13 cellular contexts compared by ENCODE assay signal in the genomic region with DNA sequence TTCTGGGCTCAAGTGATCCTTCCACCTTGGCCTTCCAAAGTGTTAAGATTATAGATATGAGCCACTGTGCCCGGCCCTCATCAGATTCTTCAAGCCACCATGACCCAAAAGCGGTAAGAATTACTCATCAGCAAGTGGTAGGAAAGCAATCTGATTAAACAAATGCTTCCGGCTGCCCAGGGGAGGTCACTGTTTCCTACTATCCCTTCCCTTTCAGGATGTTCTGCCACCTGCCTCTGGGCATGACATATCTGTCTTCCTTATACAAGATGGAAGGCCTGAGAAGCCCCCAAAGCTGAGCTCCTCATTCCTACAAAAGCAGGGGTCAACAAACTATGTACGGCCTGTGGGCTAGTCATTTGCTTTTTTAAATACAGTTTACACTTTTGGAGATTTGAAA. TPM values are rescaled to one million over a fixed set of nuclear protein-coding genes. Genes with fewer than 3 reads are reported as not detected.
DNase-seq lines count a peak whose midpoint lies in the region; ATAC-seq and TF ChIP-seq lines count a peak whose summit lies in the region.
"Had no signal": no experiment of that assay in that cellular context is flagged by ENCODE, and none has a peak within 500 bp of the region (broad histone marks: within the 10 kb centered on the region; RNA-seq: fewer than 3 reads in every experiment).

No MANE protein-coding gene starts in this region.

- ATAC-seq in right cardiac atrium (no peak), GM18870 (IDR thresholded peaks at IDR 0.05; ENCODE audit: unreplicated experiment) (no peak)

- DNase-seq in Daoy (ENCODE audit: low read depth) (peak; percentile 76), MG63 (peak; percentile 40), adipocyte (ENCODE audit: low read depth) (peak; percentile 15), mesenchymal stem cell (peak; percentile 74), right cardiac atrium (no peak), mesothelial cell of epicardium (ENCODE audit: low spot score in 2 of 2, unreplicated experiment in 2 of 2) (no peak), medulla oblongata (ENCODE audit: extremely low spot score) (no peak)
- DNase-seq: activated CD8-positive, alpha-beta memory T cell treated with anti-CD3 and anti-CD28 coated beads, Interleukin-2, amount 50 U/mL, for 48 hours; cerebellar nuclear complex; NCI-H345 had no signal

- no peak overlapping the region for H3K18ac ChIP-seq in mesenchymal stem cell (ENCODE audit: low read depth in 1 of 2, low read length in 2 of 2)

- peaks cover 5% of the 10 kb centered on the region for H3K4me1 ChIP-seq in adipocyte (ENCODE audit: control insufficient read depth, insufficient read depth, low read length)
- H3K4me1 ChIP-seq in mesenchymal stem cell (ENCODE audit: control insufficient read depth, insufficient read depth, low read depth, low read length): peaks cover 18% of the 10 kb centered on the region
- H3K4me1 ChIP-seq in right cardiac atrium (ENCODE audit: control insufficient read depth, insufficient read depth, low read length): no peaks in the 10 kb centered on the region

- no peak overlapping the region for H2BK15ac ChIP-seq in mesenchymal stem cell (ENCODE audit: low read depth, poor library complexity, severe bottlenecking)

- H3K36me3 Mint-ChIP-seq in mesothelial cell of epicardium: peaks cover 12% of the 10 kb centered on the region

- no peaks in the 10 kb centered on the region for H3K27me3 Mint-ChIP-seq in mesothelial cell of epicardium (ENCODE audit: low read depth)

- 57% methylated on average over 4 of the region's 4 CpGs for WGBS in mesenchymal stem cell
- 66% methylated on average over 4 of the region's 4 CpGs for WGBS in right cardiac atrium

- no peak for TF ChIP-seq CTCF in mesothelial cell of epicardium (IDR thresholded peaks at IDR 0.05; ENCODE audit: unreplicated experiment)

- no peaks in the 10 kb centered on the region for H3K27me3 ChIP-seq in MG63
- H3K27me3 ChIP-seq in adipocyte (replicated peaks; ENCODE audit: control insufficient read depth, insufficient read depth, low read length): no peaks in the 10 kb centered on the region
- no peaks in the 10 kb centered on the region for H3K27me3 ChIP-seq in mesenchymal stem cell (ENCODE audit: control insufficient read depth in 1 of 2, insufficient read depth in 1 of 2, low read length in 2 of 2)
- no peaks in the 10 kb centered on the region for H3K27me3 ChIP-seq in right cardiac atrium (ENCODE audit: control insufficient read depth, insufficient read depth)
- H3K27me3 ChIP-seq: hepatocyte had no signal

- no peak overlapping the region for H2AK5ac ChIP-seq in mesenchymal stem cell (ENCODE audit: low read length, severe bottlenecking)

- no peak overlapping the region for H3K23ac ChIP-seq in mesenchymal stem cell (ENCODE audit: low read length in 2 of 2)

- no peaks in the 10 kb centered on the region for H3K9me3 Mint-ChIP-seq in mesothelial cell of epicardium
- H3K9me3 Mint-ChIP-seq: nephron had no signal

- no peak overlapping the region for H2AFZ ChIP-seq in mesenchymal stem cell (ENCODE audit: low read depth, low read length)
- H2AFZ ChIP-seq: hepatocyte had no signal

- no peak overlapping the region for H4K91ac ChIP-seq in mesenchymal stem cell (ENCODE audit: low read length)

- peak overlapping the region; percentile 60 for H3K27ac ChIP-seq in mesenchymal stem cell (ENCODE audit: low read length, poor library complexity, severe bottlenecking)
- no peak overlapping the region for H3K27ac ChIP-seq in right cardiac atrium (ENCODE audit: low read length)
- H3K27ac ChIP-seq: hepatocyte had no signal

- H3K4ac ChIP-seq in mesenchymal stem cell (ENCODE audit: low read depth in 1 of 2, low read length in 2 of 2): no peak overlapping the region

- H3K4me2 ChIP-seq in mesenchymal stem cell (ENCODE audit: low read length, poor library complexity, severe bottlenecking): no peak overlapping the region
- H3K4me2 ChIP-seq: hepatocyte had no signal

- H3K27ac Mint-ChIP-seq in mesothelial cell of epicardium: no peak overlapping the region
- H3K27ac Mint-ChIP-seq: nephron had no signal

- H3K9me3 ChIP-seq in MG63 (0 out of 2 replicates have a peak, but pooled peaks cover 2% of the 10 kb centered on the region), adipocyte (ENCODE audit: control insufficient read depth, low read length) (no peaks in the 10 kb centered on the region), mesenchymal stem cell (ENCODE audit: control insufficient read depth, low read length) (no peaks in the 10 kb centered on the region), right cardiac atrium (ENCODE audit: control insufficient read depth, low read length) (no peaks in the 10 kb centered on the region)

- peaks cover 5% of the 10 kb centered on the region for H3K36me3 ChIP-seq in MG63
- H3K36me3 ChIP-seq in adipocyte (ENCODE audit: control insufficient read depth, insufficient read depth, low read length, severe bottlenecking): no peaks in the 10 kb centered on the region
- peaks cover 3 to 49% of the 10 kb centered on the region in 2 experiments for H3K36me3 ChIP-seq in mesenchymal stem cell (ENCODE audit: control insufficient read depth in 1 of 2, insufficient read depth in 2 of 2, low read depth in 1 of 2, low read length in 2 of 2)

- H3K9ac ChIP-seq in adipocyte (ENCODE audit: low read length) (no peak overlapping the region), mesenchymal stem cell (ENCODE audit: low read length) (no peak overlapping the region)

- peaks cover 29% of the 10 kb centered on the region for H3K79me1 ChIP-seq in mesenchymal stem cell (replicated peaks; ENCODE audit: low read length, poor library complexity, severe bottlenecking)

- H4K8ac ChIP-seq in mesenchymal stem cell (ENCODE audit: low read length): no peak overlapping the region

- no peak overlapping the region for H3K4me3 ChIP-seq in MG63
- no peak overlapping the region for H3K4me3 ChIP-seq in adipocyte (ENCODE audit: low read length)
- no peak overlapping the region for H3K4me3 ChIP-seq in mesenchymal stem cell (ENCODE audit: insufficient read depth in 1 of 2, low read depth in 1 of 2, low read length in 2 of 2)
- H3K4me3 ChIP-seq in right cardiac atrium (ENCODE audit: low read length): no peak overlapping the region
- H3K4me3 ChIP-seq: hepatocyte had no signal

- H3K14ac ChIP-seq in mesenchymal stem cell (ENCODE audit: low read length in 2 of 2): no peak overlapping the region

- intact Hi-C loops in right cardiac atrium (cut with DNase I): loop anchor here in 3 of 4 donors (10.0 kb wide), 2 partner anchors 89 to 99 kb away; partner anchors contain the start of gene CCDC194 (in 1 of the 3)

- no peak overlapping the region for H2BK12ac ChIP-seq in mesenchymal stem cell (ENCODE audit: low read length in 2 of 2)

- no peak overlapping the region for H2BK120ac ChIP-seq in mesenchymal stem cell (ENCODE audit: low read depth, low read length)

- H3K4me1 Mint-ChIP-seq in mesothelial cell of epicardium: peaks cover 7% of the 10 kb centered on the region
- H3K4me1 Mint-ChIP-seq: nephron had no signal

- H3K4me3 Mint-ChIP-seq in mesothelial cell of epicardium: no peak overlapping the region
- H3K4me3 Mint-ChIP-seq: nephron had no signal

- no peak overlapping the region for H2BK5ac ChIP-seq in mesenchymal stem cell (ENCODE audit: low read depth, low read length, poor library complexity, severe bottlenecking)

RNA-seq across cellular contexts. Expression of gene ABHD8, which starts 6.9 kb away (rescaled TPM):
- total RNA-seq in Daoy (2014; rRNA removed; shearing (Covaris generic)): 7.6 and 11.6 TPM in 2 replicates
- 1.3 TPM in 1 of 2 replicates, not detected in the other for total RNA-seq in MG63 (2014; rRNA removed; shearing (Covaris generic); ENCODE audit: low replicate concordance)
- polyA plus RNA-seq in mesenchymal stem cell (2013, experiment 1 of 2): 5.3 TPM
- polyA plus RNA-seq in mesenchymal stem cell (2013, experiment 2 of 2): 5.1 TPM
- 10 to 100 TPM; 12.7 to 17.0 (median 14.3) TPM for total RNA-seq in right cardiac atrium
- 15.8 TPM for polyA plus RNA-seq in right cardiac atrium
- total RNA-seq in mesothelial cell of epicardium: 25.4 to 26.4 TPM (median 26.1 TPM) in 3 replicates

RNA-seq across cellular contexts. Expression of gene MRPL34, which starts 9.4 kb away (rescaled TPM):
- 68.9 and 94.4 TPM in 2 replicates for total RNA-seq in Daoy (2014; rRNA removed; shearing (Covaris generic))
- total RNA-seq in MG63 (2014; rRNA removed; shearing (Covaris generic); ENCODE audit: low replicate concordance): 17.2 and 26.2 TPM in 2 replicates
- polyA plus RNA-seq in mesenchymal stem cell (2013, experiment 1 of 2): 81.3 TPM
- polyA plus RNA-seq in mesenchymal stem cell (2013, experiment 2 of 2): 83.5 TPM
- total RNA-seq in right cardiac atrium: 100 to 1,000 TPM; 131 to 180 (median 164) TPM
- 321 TPM for polyA plus RNA-seq in right cardiac atrium
- 47.7 to 51.0 TPM (median 50.1 TPM) in 3 replicates for total RNA-seq in mesothelial cell of epicardium

RNA-seq across cellular contexts. Expression of gene DDA1, which starts 13.1 kb away (rescaled TPM):
- total RNA-seq in Daoy (2014; rRNA removed; shearing (Covaris generic)): 50.1 and 63.0 TPM in 2 replicates
- total RNA-seq in MG63 (2014; rRNA removed; shearing (Covaris generic); ENCODE audit: low replicate concordance): 9.1 and 11.6 TPM in 2 replicates
- 151 TPM for polyA plus RNA-seq in mesenchymal stem cell (2013, experiment 1 of 2)
- polyA plus RNA-seq in mesenchymal stem cell (2013, experiment 2 of 2): 152 TPM
- total RNA-seq in right cardiac atrium (10 to 100 TPM; 29.7 to 33.6 (median 30.8) TPM), mesothelial cell of epicardium (37.3 to 39.6 TPM (median 38.3 TPM) in 3 replicates)
- 92.5 TPM for polyA plus RNA-seq in right cardiac atrium

RNA-seq across cellular contexts. Expression of gene ANKLE1, which starts 14.6 kb away (rescaled TPM):
- 1.6 and 2.3 TPM in 2 replicates for total RNA-seq in Daoy (2014; rRNA removed; shearing (Covaris generic))
- 0.10 and 0.46 TPM in 2 replicates for total RNA-seq in MG63 (2014; rRNA removed; shearing (Covaris generic); ENCODE audit: low replicate concordance)
- 0.36 TPM for polyA plus RNA-seq in mesenchymal stem cell (2013, experiment 1 of 2)
- polyA plus RNA-seq in mesenchymal stem cell (2013, experiment 2 of 2): 0.34 TPM
- total RNA-seq in right cardiac atrium: under 1 TPM; 0.11 to 0.53 (median 0.21) TPM
- 0.18 TPM for polyA plus RNA-seq in right cardiac atrium
- 3.6 to 4.1 TPM (median 3.7 TPM) in 3 replicates for total RNA-seq in mesothelial cell of epicardium

RNA-seq across cellular contexts. Expression of gene BABAM1, which starts 29.0 kb away (rescaled TPM):
- total RNA-seq in Daoy (2014; rRNA removed; shearing (Covaris generic)): 174 and 192 TPM in 2 replicates
- total RNA-seq in MG63 (2014; rRNA removed; shearing (Covaris generic); ENCODE audit: low replicate concordance): 112 and 258 TPM in 2 replicates
- 100 TPM for polyA plus RNA-seq in mesenchymal stem cell (2013, experiment 1 of 2)
- 103 TPM for polyA plus RNA-seq in mesenchymal stem cell (2013, experiment 2 of 2)
- 10 to 100 TPM; 70.0 to 80.6 (median 75.4) TPM for total RNA-seq in right cardiac atrium
- 80.7 TPM for polyA plus RNA-seq in right cardiac atrium
- total RNA-seq in mesothelial cell of epicardium: 91.6 to 98.6 TPM (median 92.2 TPM) in 3 replicates

Comparison
In these comparisons a context has a peak if more than half of its experiments do, and no peak if none do; other contexts are left out.
1. DNase-seq: peak in Daoy (single experiment), MG63 (single experiment), adipocyte (single experiment) and mesenchymal stem cell (single experiment); none in right cardiac atrium (0 of 3), mesothelial cell of epicardium (0 of 2) and medulla oblongata (single experiment).